ENCODE assay signal across 17 cellular contexts in the genomic region with DNA sequence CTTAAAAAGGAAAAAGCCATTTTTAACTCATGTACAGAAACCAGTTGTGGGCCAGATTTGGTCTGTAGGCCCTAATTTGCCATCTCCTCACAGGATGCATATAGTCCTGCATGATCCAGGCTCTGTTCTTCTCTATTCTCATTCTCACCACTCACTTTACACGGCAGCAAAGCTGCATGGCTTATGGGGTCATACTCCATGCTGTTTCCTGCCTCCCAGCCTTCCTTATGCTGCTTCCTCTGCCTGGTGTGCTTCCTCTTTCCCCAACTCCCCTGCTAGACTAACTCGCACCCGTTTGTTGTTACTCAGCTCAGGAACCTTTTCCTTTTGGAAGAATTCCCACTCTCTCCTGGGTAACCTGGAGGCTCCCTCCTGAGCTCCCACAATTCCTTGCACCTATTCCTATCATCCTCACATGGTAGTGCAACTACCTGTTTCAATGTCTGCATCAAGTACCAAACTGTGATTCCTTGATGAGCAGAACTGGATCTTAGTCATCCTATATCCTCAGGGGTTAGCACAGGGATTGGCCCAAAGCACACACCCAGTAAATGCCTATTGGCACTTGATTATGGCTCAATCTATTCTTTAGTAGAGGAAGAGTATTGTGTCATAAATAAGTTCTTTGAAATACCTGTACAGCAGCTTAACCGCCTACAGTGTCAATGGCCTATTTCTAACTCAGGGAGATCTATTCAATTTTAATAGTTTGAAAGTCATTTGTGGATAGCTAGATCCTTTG.
"Had no signal": no experiment of that assay in that cellular context is flagged by ENCODE, and none has a peak within 500 bp of the region (broad histone marks: within the 10 kb centered on the region; RNA-seq: fewer than 3 reads in every experiment).

No MANE protein-coding gene starts in this region.

- H3K4me3 Mint-ChIP-seq: stimulated activated naive B cell treated with anti-CD40 and anti-IgM and Interleukin-4, amounts not matched to agents 10 μg/mL and 1 μg/mL and 100 μg/mL, for 72 hours; stimulated activated naive CD8-positive, alpha-beta T cell treated with anti-CD3 and anti-CD28 coated beads, Interleukin-15, amount 100 ng/mL, for 72 hours had no signal

- H3K36me3 ChIP-seq: esophagus squamous epithelium, sigmoid colon, tibial nerve had no signal

- H3K27ac ChIP-seq: epithelial cell of prostate, esophagus squamous epithelium, hepatocyte, sigmoid colon, skin epidermis, testis, tibial nerve had no signal

- H3K4me1 Mint-ChIP-seq: stimulated activated naive B cell treated with anti-CD40 and anti-IgM and Interleukin-4, amounts not matched to agents 10 μg/mL and 1 μg/mL and 100 μg/mL, for 72 hours; stimulated activated naive CD8-positive, alpha-beta T cell treated with anti-CD3 and anti-CD28 coated beads, Interleukin-15, amount 100 ng/mL, for 72 hours had no signal

- H3K27ac Mint-ChIP-seq: naive thymus-derived CD4-positive, alpha-beta T cell; stimulated activated naive B cell treated with anti-CD40 and anti-IgM and Interleukin-4, amounts not matched to agents 10 μg/mL and 1 μg/mL and 100 μg/mL, for 72 hours; stimulated activated naive CD8-positive, alpha-beta T cell treated with anti-CD3 and anti-CD28 coated beads, Interleukin-15, amount 100 ng/mL, for 72 hours had no signal

- H3K9me3 ChIP-seq: esophagus squamous epithelium, sigmoid colon, testis, tibial nerve had no signal

- H3K4me1 ChIP-seq: esophagus squamous epithelium, sigmoid colon, testis had no signal

- H3K36me3 Mint-ChIP-seq: stimulated activated naive B cell treated with anti-CD40 and anti-IgM and Interleukin-4, amounts not matched to agents 10 μg/mL and 1 μg/mL and 100 μg/mL, for 72 hours had no signal

- DNase-seq: effector memory CD4-positive, alpha-beta T cell; esophagus squamous epithelium; foreskin fibroblast; left colon; naive thymus-derived CD4-positive, alpha-beta T cell; posterior cingulate gyrus; sigmoid colon; stimulated activated CD4-positive, alpha-beta T cell treated with anti-CD3 and anti-CD28 coated beads, Interleukin-2, amount 100 ng/mL, for 24 hours; stimulated activated CD4-positive, alpha-beta T cell treated with anti-CD3 and anti-CD28 coated beads, Interleukin-4, amount 100 ng/mL, for 4 hours; stimulated activated naive B cell treated with anti-CD40 and anti-IgM and Interleukin-4, amounts not matched to agents 10 μg/mL and 1 μg/mL and 100 μg/mL, for 72 hours; stimulated activated naive CD8-positive, alpha-beta T cell treated with anti-CD3 and anti-CD28 coated beads, Interleukin-15, amount 100 ng/mL, for 72 hours; testis had no signal

- H3K27me3 ChIP-seq: sigmoid colon, testis, tibial nerve had no signal

- FAIRE-seq: endometrium had no signal

- ATAC-seq: left colon; naive thymus-derived CD4-positive, alpha-beta T cell; stimulated activated naive B cell treated with anti-CD40 and anti-IgM and Interleukin-4, amounts not matched to agents 10 μg/mL and 1 μg/mL and 100 μg/mL, for 72 hours; stimulated activated naive CD8-positive, alpha-beta T cell treated with anti-CD3 and anti-CD28 coated beads, Interleukin-15, amount 100 ng/mL, for 72 hours had no signal

- H2AFZ ChIP-seq: hepatocyte had no signal

- H3K4me3 ChIP-seq: esophagus squamous epithelium, hepatocyte, sigmoid colon, skin epidermis, testis, tibial nerve had no signal

- H3K4me2 ChIP-seq: hepatocyte had no signal
